ENCODE assay signal across 8 cellular contexts in genomic region chr6:15879372-15880261, GRCh38.
DNase-seq lines count a peak whose midpoint lies in the region; ATAC-seq and TF ChIP-seq lines count a peak whose summit lies in the region.

No MANE protein-coding gene starts in this region.

- H3K4me1 ChIP-seq in CD4-positive, CD25-positive, alpha-beta regulatory T cell (ENCODE audit: control insufficient read depth, insufficient read depth, low read length, poor library complexity, severe bottlenecking): no peaks in the 10 kb centered on the region
- H3K4me1 ChIP-seq in body of pancreas: no peaks in the 10 kb centered on the region
- peaks cover 15% of the 10 kb centered on the region for H3K4me1 ChIP-seq in vagina

- peak overlapping the region in 2 of 4 donors; percentile 20 to 33 for H3K4me3 Mint-ChIP-seq in CD4-positive, CD25-positive, alpha-beta regulatory T cell
- no peak overlapping the region for H3K4me3 Mint-ChIP-seq in T-cell
- peak overlapping the region in 3 of 10 donors; percentile 15 to 50 (median 38) for H3K4me3 Mint-ChIP-seq in naive thymus-derived CD8-positive, alpha-beta T cell

- DNase-seq in CD4-positive, CD25-positive, alpha-beta regulatory T cell: peak in 2 of 3 donors; percentile 30 to 53
- peak; percentile 42 for DNase-seq in HS-5 (ENCODE audit: low read depth)
- DNase-seq in T-cell: peak in 33 of 34 experiments; percentile 8 to 59 (median 42)
- DNase-seq in body of pancreas: peak; percentile 21 to 58 (median 52)
- peak in 9 of 10 donors; percentile 10 to 70 (median 42) for DNase-seq in naive thymus-derived CD8-positive, alpha-beta T cell
- DNase-seq in vagina (ENCODE audit: extremely low spot score in 2 of 2): no peak

- intact Hi-C loops in body of pancreas (cut with DNase I): no loop called here
- intact Hi-C loops in vagina (cut with DNase I): no loop called here

- no peaks in the 10 kb centered on the region for H3K36me3 Mint-ChIP-seq in CD4-positive, CD25-positive, alpha-beta regulatory T cell
- no peaks in the 10 kb centered on the region for H3K36me3 Mint-ChIP-seq in T-cell
- H3K36me3 Mint-ChIP-seq in naive thymus-derived CD8-positive, alpha-beta T cell: no peaks in the 10 kb centered on the region

- H3K9me3 ChIP-seq in CD4-positive, CD25-positive, alpha-beta regulatory T cell (ENCODE audit: control insufficient read depth in 2 of 2, low read length in 2 of 2): no peaks in the 10 kb centered on the region
- no peaks in the 10 kb centered on the region for H3K9me3 ChIP-seq in body of pancreas
- no peaks in the 10 kb centered on the region for H3K9me3 ChIP-seq in vagina

- POLR2A ChIA-PET in T-cell (lab: Charles Lee): interaction anchor here in 1 of 2 donors (0.6 to 0.7 kb wide), 2 partner anchors 217 to 335 kb away, joined by 3 to 13 read pairs; no protein-coding TSS in a partner anchor
- POLR2A ChIA-PET in naive thymus-derived CD8-positive, alpha-beta T cell (lab: Charles Lee): interaction anchor here (0.6 kb wide), 1 partner anchor 68 kb away, joined by 3 read pairs; no protein-coding TSS in a partner anchor

- peaks cover 0 to 1% (median 0%) of the 10 kb centered on the region in 7 donors for H3K9me3 Mint-ChIP-seq in CD4-positive, CD25-positive, alpha-beta regulatory T cell
- no peaks in the 10 kb centered on the region for H3K9me3 Mint-ChIP-seq in T-cell
- H3K9me3 Mint-ChIP-seq in naive thymus-derived CD8-positive, alpha-beta T cell: no peaks in the 10 kb centered on the region

- H3K27ac ChIP-seq in CD4-positive, CD25-positive, alpha-beta regulatory T cell (ENCODE audit: insufficient read depth, low read length, poor library complexity, severe bottlenecking): no peak overlapping the region
- H3K27ac ChIP-seq in body of pancreas (no peak overlapping the region), vagina (peak overlapping the region; percentile 54)

- peaks cover 1% of the 10 kb centered on the region for H3K27me3 ChIP-seq in CD4-positive, CD25-positive, alpha-beta regulatory T cell (ENCODE audit: control insufficient read depth, insufficient read depth, low read length)
- H3K27me3 ChIP-seq in body of pancreas (no peaks in the 10 kb centered on the region), vagina (no peaks in the 10 kb centered on the region)

- CTCF ChIA-PET in T-cell (lab: Charles Lee): no interaction called here

- H3K4me1 Mint-ChIP-seq in CD4-positive, CD25-positive, alpha-beta regulatory T cell: peaks cover 0 to 25% (median 3%) of the 10 kb centered on the region in 4 donors
- H3K4me1 Mint-ChIP-seq in T-cell: peaks cover 7 to 24% (median 17%) of the 10 kb centered on the region in 3 donors
- H3K4me1 Mint-ChIP-seq in naive thymus-derived CD8-positive, alpha-beta T cell: peaks cover 5 to 33% (median 20%) of the 10 kb centered on the region in 4 donors

- peak overlapping the region; percentile 20 to 72 (median 45) for H3K27ac Mint-ChIP-seq in CD4-positive, CD25-positive, alpha-beta regulatory T cell
- H3K27ac Mint-ChIP-seq in T-cell: peak overlapping the region in 1 of 2 donors; percentile 68
- H3K27ac Mint-ChIP-seq in naive thymus-derived CD8-positive, alpha-beta T cell: peak overlapping the region in 6 of 10 donors; percentile 0 to 44 (median 23)

- TF ChIP-seq CTCF in body of pancreas (IDR thresholded peaks at IDR 0.05) (no peak), vagina (IDR thresholded peaks at IDR 0.05) (no peak)

- H3K4me3 ChIP-seq in CD4-positive, CD25-positive, alpha-beta regulatory T cell (ENCODE audit: low read depth, low read length): no peak overlapping the region
- no peak overlapping the region for H3K4me3 ChIP-seq in body of pancreas
- H3K4me3 ChIP-seq in vagina: no peak overlapping the region

- H3K27me3 Mint-ChIP-seq in CD4-positive, CD25-positive, alpha-beta regulatory T cell: peaks cover 4% of the 10 kb centered on the region
- peaks cover 0 to 2% of the 10 kb centered on the region in 2 donors for H3K27me3 Mint-ChIP-seq in T-cell
- H3K27me3 Mint-ChIP-seq in naive thymus-derived CD8-positive, alpha-beta T cell: peaks cover 0 to 2% (median 0%) of the 10 kb centered on the region in 5 donors

- peak; percentile 58 for ATAC-seq in CD4-positive, CD25-positive, alpha-beta regulatory T cell (ENCODE audit: low read depth in 2 of 2)
- ATAC-seq in GM19467 (IDR thresholded peaks at IDR 0.05; ENCODE audit: unreplicated experiment): peak; percentile 82
- peak; percentile 52 to 81 (median 66) for ATAC-seq in T-cell (replicated peaks in 1 of 4)
- ATAC-seq in body of pancreas: no peak
- ATAC-seq in naive thymus-derived CD8-positive, alpha-beta T cell: peak; percentile 44 to 69
- no peak for ATAC-seq in GM18873 (IDR thresholded peaks at IDR 0.05; ENCODE audit: low FRiP score, unreplicated experiment)

- no peaks in the 10 kb centered on the region for H3K36me3 ChIP-seq in CD4-positive, CD25-positive, alpha-beta regulatory T cell (ENCODE audit: control insufficient read depth, insufficient read depth, low read length)
- H3K36me3 ChIP-seq in body of pancreas (replicated peaks in 1 of 2; ENCODE audit: insufficient read depth in 1 of 2, low read depth in 2 of 2) (no peaks in the 10 kb centered on the region), vagina (no peaks in the 10 kb centered on the region)

- TF ChIP-seq POLR2A in body of pancreas (IDR thresholded peaks at IDR 0.05) (no peak), vagina (IDR thresholded peaks at IDR 0.05) (no peak)

- 44 to 46% methylated on average over 12 of the region's 12 CpGs for WGBS in body of pancreas, 2 donors

Comparison
In these comparisons a context has a peak if more than half of its experiments do, and no peak if none do; other contexts are left out.
1. ATAC-seq: peak in CD4-positive, CD25-positive, alpha-beta regulatory T cell (2 of 2), GM19467 (single experiment), T-cell (4 of 4) and naive thymus-derived CD8-positive, alpha-beta T cell (2 of 2); none in body of pancreas (single experiment) and GM18873 (single experiment).
2. DNase-seq: peak in CD4-positive, CD25-positive, alpha-beta regulatory T cell (2 of 3), HS-5 (single experiment), T-cell (33 of 34), body of pancreas (4 of 4) and naive thymus-derived CD8-positive, alpha-beta T cell (9 of 10); none in vagina (0 of 2).